ENCODE assay signal across 8 cellular contexts in the genomic region with DNA sequence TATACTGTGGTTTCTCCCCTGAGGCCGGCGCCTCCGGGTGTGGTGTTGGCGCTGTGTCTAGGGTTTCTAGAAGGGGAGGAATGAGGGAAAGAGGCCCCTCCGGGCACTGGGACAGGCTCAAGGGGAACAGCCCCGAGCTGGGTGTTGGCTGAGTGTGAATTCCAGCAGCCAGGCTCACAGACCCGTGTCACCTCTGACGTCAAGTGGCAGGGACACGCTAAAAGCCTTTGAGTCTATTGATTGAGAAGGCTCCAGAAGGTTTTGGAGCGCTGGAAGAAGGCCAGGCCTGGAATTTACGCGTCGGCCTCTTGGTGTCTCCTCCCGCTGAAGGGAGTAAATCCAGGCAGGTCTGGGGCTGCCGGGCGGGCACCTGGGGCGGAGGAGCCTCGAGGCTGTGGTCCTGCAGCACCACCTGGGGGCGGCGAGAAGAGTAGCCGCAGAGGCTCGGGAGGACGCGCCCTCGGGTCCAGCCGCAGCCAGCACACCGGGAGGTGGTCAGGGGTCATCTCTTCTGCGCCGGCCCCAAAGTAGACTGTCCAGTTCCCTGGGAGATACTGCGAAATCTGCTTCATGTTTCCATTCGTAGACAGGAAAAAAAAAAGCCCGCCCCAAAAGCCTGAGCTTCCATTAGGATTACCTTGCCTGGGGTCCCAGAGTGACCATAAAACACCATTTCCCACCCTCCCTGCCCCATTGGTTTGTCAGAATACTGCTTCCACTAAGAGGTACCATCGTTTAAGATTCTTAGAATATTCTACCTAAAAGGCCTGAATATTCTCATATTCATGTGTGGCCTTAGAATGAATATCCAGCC.
DNase-seq lines count a peak whose midpoint lies in the region; ATAC-seq and TF ChIP-seq lines count a peak whose summit lies in the region.

No MANE protein-coding gene starts in this region.

- no peaks in the 10 kb centered on the region for H3K9me3 Mint-ChIP-seq in central memory CD8-positive, alpha-beta T cell

- peak; percentile 91 for TF ChIP-seq CTCF in AG09319 (IDR thresholded peaks at IDR 0.05; ENCODE audit: low read depth, low read length)

- no peaks in the 10 kb centered on the region for H3K4me1 Mint-ChIP-seq in central memory CD8-positive, alpha-beta T cell

- peak; percentile 51 for DNase-seq in AG09319 (ENCODE audit: extremely low read depth, low read depth)
- DNase-seq in NCI-H2227 (lab: John Stamatoyannopoulos, UW; ENCODE audit: unreplicated experiment): peak; percentile 95
- DNase-seq in activated CD4-positive, CD25-positive, alpha-beta regulatory T cell treated with anti-CD3 and anti-CD28 coated beads, Interleukin-2, amount 50 U/mL, for 16 hours (ENCODE audit: low read depth, low spot score): peak; percentile 34
- peak; percentile 43 to 53 for DNase-seq in central memory CD8-positive, alpha-beta T cell (ENCODE audit: low spot score in 2 of 2)
- DNase-seq in kidney glomerular epithelial cell (lab: John Stamatoyannopoulos, UW): peak; percentile 70
- DNase-seq in stimulated activated CD4-positive, alpha-beta T cell treated with anti-CD3 and anti-CD28 coated beads, Interleukin-15, amount 100 ng/mL, for 24 hours: peak; percentile 81

- H3K27me3 Mint-ChIP-seq in central memory CD8-positive, alpha-beta T cell: peaks cover 36% of the 10 kb centered on the region

- ATAC-seq in GM18909 (IDR thresholded peaks at IDR 0.05; ENCODE audit: poor library complexity, unreplicated experiment) (peak; percentile 99), HG03175 (IDR thresholded peaks at IDR 0.05; ENCODE audit: unreplicated experiment) (peak; percentile 98)
- ATAC-seq in central memory CD8-positive, alpha-beta T cell (replicated peaks; ENCODE audit: extremely low read depth, poor library complexity, severe bottlenecking): peak; percentile 72

- peak overlapping the region; percentile 54 for H3K27ac Mint-ChIP-seq in central memory CD8-positive, alpha-beta T cell (ENCODE audit: low read depth)

- H3K36me3 Mint-ChIP-seq in central memory CD8-positive, alpha-beta T cell (ENCODE audit: insufficient read depth): no peaks in the 10 kb centered on the region

- H3K4me3 Mint-ChIP-seq in central memory CD8-positive, alpha-beta T cell: peak overlapping the region; percentile 55

Comparison
In these comparisons a context has a peak if more than half of its experiments do, and no peak if none do; other contexts are left out.
1. Peak in every context shown above with its lines: DNase-seq and ATAC-seq.
2. DNase-seq: peak in every context shown above with its lines; median percentile 95 in NCI-H2227; 81 in stimulated activated CD4-positive, alpha-beta T cell treated with anti-CD3 and anti-CD28 coated beads, Interleukin-15, amount 100 ng/mL, for 24 hours; 70 in kidney glomerular epithelial cell; 51 in AG09319; 48 in central memory CD8-positive, alpha-beta T cell; 34 in activated CD4-positive, CD25-positive, alpha-beta regulatory T cell treated with anti-CD3 and anti-CD28 coated beads, Interleukin-2, amount 50 U/mL, for 16 hours.